Comparison of ENCODE assay signal across 16 cellular contexts in the genomic region with DNA sequence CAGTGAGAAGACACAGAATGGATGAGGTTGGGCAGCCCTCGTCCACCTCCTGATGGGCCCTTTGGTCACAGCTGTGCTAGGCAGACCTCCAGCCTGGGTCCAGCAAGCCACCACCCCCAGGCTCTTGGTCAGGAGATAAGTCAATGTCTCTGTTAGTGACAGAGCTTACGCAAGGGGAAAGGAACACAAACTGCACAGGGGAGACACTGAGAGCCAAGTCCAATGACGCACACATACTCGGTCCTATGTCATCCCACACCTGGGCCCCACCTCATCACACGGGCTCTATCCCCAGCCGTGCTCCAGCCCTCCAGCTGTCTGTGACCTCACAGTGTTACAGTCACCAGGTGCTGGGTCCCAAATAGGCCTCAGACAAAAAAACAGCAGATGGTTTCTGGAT. TPM values are rescaled to one million over a fixed set of nuclear protein-coding genes. Genes with fewer than 3 reads are reported as not detected.
DNase-seq lines count a peak whose midpoint lies in the region; ATAC-seq and TF ChIP-seq lines count a peak whose summit lies in the region.
"Had no signal": no experiment of that assay in that cellular context is flagged by ENCODE, and none has a peak within 500 bp of the region (broad histone marks: within the 10 kb centered on the region; RNA-seq: fewer than 3 reads in every experiment).

No MANE protein-coding gene starts in this region.

- peaks cover 5% of the 10 kb centered on the region for H3K27me3 Mint-ChIP-seq in glutamatergic neuron (ENCODE audit: unreplicated experiment)
- H3K27me3 Mint-ChIP-seq: CD4-positive, alpha-beta memory T cell had no signal

- intact Hi-C loops in posterior vena cava (cut with DNase I), result no loop called here

- DNase-seq in DMS 273 (lab: John Stamatoyannopoulos, UW; ENCODE audit: unreplicated experiment), result peak; percentile 37
- DNase-seq in DMS 273 treated with DMSO at 0.1 percent for 48 hours (lab: John Stamatoyannopoulos, UW), result no peak
- peak; percentile 12 for DNase-seq in NCI-H69 (lab: John Stamatoyannopoulos, UW)
- peak; percentile 7 for DNase-seq in glutamatergic neuron
- peak; percentile 56 for DNase-seq in posterior vena cava (ENCODE audit: low spot score)
- no peak for DNase-seq in midbrain (lab: John Stamatoyannopoulos, UW)
- no peak for DNase-seq in COLO829 (ENCODE audit: low spot score)
- DNase-seq: CD4-positive, alpha-beta memory T cell; GDM1; GOT3; NCI-H1417; NCI-H2029; NCI-H82 had no signal

- H3K4me3 Mint-ChIP-seq in glutamatergic neuron (ENCODE audit: unreplicated experiment), result no peak overlapping the region
- H3K4me3 Mint-ChIP-seq: CD4-positive, alpha-beta memory T cell had no signal

- ATAC-seq in SK-N-SH treated with all-trans-retinoic acid at 6 μM for 48 hours, result no peak
- ATAC-seq: GM12878, K562 had no signal

- H3K9me3 Mint-ChIP-seq in glutamatergic neuron (ENCODE audit: unreplicated experiment), result peaks cover 10% of the 10 kb centered on the region
- H3K9me3 Mint-ChIP-seq: CD4-positive, alpha-beta memory T cell had no signal

- no peaks in the 10 kb centered on the region for H3K36me3 Mint-ChIP-seq in glutamatergic neuron (ENCODE audit: unreplicated experiment)

- peaks cover 39% of the 10 kb centered on the region for H3K4me1 Mint-ChIP-seq in glutamatergic neuron (ENCODE audit: low read depth, unreplicated experiment)

- no peak for TF ChIP-seq CTCF in glutamatergic neuron (IDR thresholded peaks at IDR 0.05; ENCODE audit: partially characterized antibody, unreplicated experiment)

- no peak overlapping the region for H3K27ac Mint-ChIP-seq in glutamatergic neuron (ENCODE audit: unreplicated experiment)

TF ChIP-seq in SK-N-SH treated with all-trans-retinoic acid at 6 μM for 48 hours, 23 proteins besides CTCF, POLR2A, EP300 and RAD21:
- TF ChIP-seq TOX (CRISPR knock-in tag; IDR thresholded peaks at IDR 0.05; ENCODE audit: borderline replicate concordance) (no peak), POU6F1 (CRISPR knock-in tag; IDR thresholded peaks at IDR 0.05; ENCODE audit: borderline replicate concordance, low read depth) (no peak)

RNA-seq across cellular contexts. Expression of gene PEPD, which starts 19.6 kb away (rescaled TPM):
- total RNA-seq in glutamatergic neuron (ENCODE audit: unreplicated experiment) (93.3 TPM), posterior vena cava (10 to 100 TPM; 63.5 to 70.6 TPM)

Comparison
In these comparisons a context has a peak if more than half of its experiments do, and no peak if none do; other contexts are left out.
1. DNase-seq: peak in DMS 273 (single experiment), NCI-H69 (single experiment), glutamatergic neuron (single experiment) and posterior vena cava (single experiment); none in DMS 273 treated with DMSO at 0.1 percent for 48 hours (single experiment), midbrain (single experiment) and COLO829 (single experiment).